Comparison of ENCODE assay signal across 15 cellular contexts in genomic region chr6:133985970-133986369, GRCh38. TPM values are rescaled to one million over a fixed set of nuclear protein-coding genes. Genes with fewer than 3 reads are reported as not detected.
DNase-seq lines count a peak whose midpoint lies in the region; ATAC-seq and TF ChIP-seq lines count a peak whose summit lies in the region.
"Had no signal": no experiment of that assay in that cellular context is flagged by ENCODE, and none has a peak within 500 bp of the region (broad histone marks: within the 10 kb centered on the region; RNA-seq: fewer than 3 reads in every experiment).

No MANE protein-coding gene starts in this region.

- peaks cover 4 to 23% of the 10 kb centered on the region in 2 donors for H3K36me3 Mint-ChIP-seq in activated T-cell treated with anti-CD3 and anti-CD28 coated beads, Interleukin-2, amount 50 U/mL, for 72 hours (ENCODE audit: insufficient read depth in 2 of 2)
- peaks cover 89% of the 10 kb centered on the region for H3K36me3 Mint-ChIP-seq in activated T-helper 17 cell treated with anti-CD3 and anti-CD28 coated beads, Interleukin-2, amount 50 U/mL, for 72 hours (ENCODE audit: low read depth)
- peaks cover 78% of the 10 kb centered on the region for H3K36me3 Mint-ChIP-seq in stimulated activated effector memory CD8-positive, alpha-beta T cell treated with anti-CD3 and anti-CD28 coated beads, Interleukin-12 subunit alpha, Interleukin-12 subunit beta, amount 100 ng/mL, for 72 hours

- H3K27me3 ChIP-seq in Loucy (ENCODE audit: insufficient read depth, low read length, poor library complexity, severe bottlenecking) = no peaks in the 10 kb centered on the region

- no peak for DNase-seq in activated T-cell treated with anti-CD3 and anti-CD28 coated beads, Interleukin-2, amount 50 U/mL, for 72 hours
- DNase-seq in activated T-cell treated with anti-CD3 and anti-CD28 coated beads, Interleukin-2, amount 50 U/mL, for 48 hours = no peak
- DNase-seq in stimulated activated effector memory CD8-positive, alpha-beta T cell treated with anti-CD3 and anti-CD28 coated beads, Interleukin-12 subunit alpha, Interleukin-12 subunit beta, amount 100 ng/mL, for 72 hours (ENCODE audit: low spot score in 2 of 2) = no peak
- DNase-seq in cerebellar nuclear complex (lab: John Stamatoyannopoulos, UW) = no peak
- DNase-seq: Calu3, MV-4-11, NCI-H1436 treated with DMSO at 0.1 percent for 48 hours, NCI-H2081, NCI-H524, SIG-M5 had no signal

- H3K4me1 ChIP-seq in Loucy (ENCODE audit: insufficient read depth, low read length, poor library complexity, severe bottlenecking) = peaks cover 49% of the 10 kb centered on the region

- peaks cover 25% of the 10 kb centered on the region for H3K4me1 Mint-ChIP-seq in activated T-cell treated with anti-CD3 and anti-CD28 coated beads, Interleukin-2, amount 50 U/mL, for 72 hours (ENCODE audit: low read depth)
- peaks cover 24% of the 10 kb centered on the region for H3K4me1 Mint-ChIP-seq in activated T-helper 17 cell treated with anti-CD3 and anti-CD28 coated beads, Interleukin-2, amount 50 U/mL, for 72 hours
- H3K4me1 Mint-ChIP-seq in stimulated activated effector memory CD8-positive, alpha-beta T cell treated with anti-CD3 and anti-CD28 coated beads, Interleukin-12 subunit alpha, Interleukin-12 subunit beta, amount 100 ng/mL, for 72 hours = peaks cover 19% of the 10 kb centered on the region

- H3K9me3 ChIP-seq in Loucy (ENCODE audit: insufficient read depth, low read depth, low read length) = no peaks in the 10 kb centered on the region

- H3K4me3 Mint-ChIP-seq in activated T-cell treated with anti-CD3 and anti-CD28 coated beads, Interleukin-2, amount 50 U/mL, for 72 hours = no peak overlapping the region
- no peak overlapping the region for H3K4me3 Mint-ChIP-seq in activated T-helper 17 cell treated with anti-CD3 and anti-CD28 coated beads, Interleukin-2, amount 50 U/mL, for 72 hours
- H3K4me3 Mint-ChIP-seq in stimulated activated effector memory CD8-positive, alpha-beta T cell treated with anti-CD3 and anti-CD28 coated beads, Interleukin-12 subunit alpha, Interleukin-12 subunit beta, amount 100 ng/mL, for 72 hours = no peak overlapping the region
- H3K4me3 Mint-ChIP-seq: CD4-positive, CD25-positive, alpha-beta regulatory T cell had no signal

- H3K9me2 ChIP-seq in Loucy (replicated peaks; ENCODE audit: low read depth, low read length) = no peaks in the 10 kb centered on the region

- H3K79me2 ChIP-seq in Loucy (ENCODE audit: insufficient read depth, low read length) = no peaks in the 10 kb centered on the region

- no peaks in the 10 kb centered on the region for H3K27me3 Mint-ChIP-seq in activated T-cell treated with anti-CD3 and anti-CD28 coated beads, Interleukin-2, amount 50 U/mL, for 72 hours (ENCODE audit: low read depth)
- H3K27me3 Mint-ChIP-seq in activated T-helper 17 cell treated with anti-CD3 and anti-CD28 coated beads, Interleukin-2, amount 50 U/mL, for 72 hours = no peaks in the 10 kb centered on the region
- H3K27me3 Mint-ChIP-seq: CD4-positive, CD25-positive, alpha-beta regulatory T cell had no signal

- H3K36me3 ChIP-seq in Loucy (ENCODE audit: insufficient read depth, low read length) = peaks cover 36% of the 10 kb centered on the region

- H3K9ac ChIP-seq in Loucy (ENCODE audit: low read depth, low read length, poor library complexity, severe bottlenecking) = no peak overlapping the region

- no peak overlapping the region for H2AFZ ChIP-seq in Loucy (ENCODE audit: low read length)

- H3K4me2 ChIP-seq in Loucy (ENCODE audit: low read depth, low read length, poor library complexity, severe bottlenecking) = peak overlapping the region; percentile 59

- TF ChIP-seq CTCF in Loucy (conservative IDR thresholded peaks at IDR 0.05; ENCODE audit: low read length) = no peak

- H3F3A ChIP-seq in Loucy (ENCODE audit: low read depth) = peaks cover 12% of the 10 kb centered on the region

- H4K20me1 ChIP-seq in Loucy (ENCODE audit: insufficient read depth, low read length, poor library complexity, severe bottlenecking) = no peaks in the 10 kb centered on the region

- no peaks in the 10 kb centered on the region for H3K9me3 Mint-ChIP-seq in activated T-cell treated with anti-CD3 and anti-CD28 coated beads, Interleukin-2, amount 50 U/mL, for 72 hours
- no peaks in the 10 kb centered on the region for H3K9me3 Mint-ChIP-seq in activated T-helper 17 cell treated with anti-CD3 and anti-CD28 coated beads, Interleukin-2, amount 50 U/mL, for 72 hours
- H3K9me3 Mint-ChIP-seq in stimulated activated effector memory CD8-positive, alpha-beta T cell treated with anti-CD3 and anti-CD28 coated beads, Interleukin-12 subunit alpha, Interleukin-12 subunit beta, amount 100 ng/mL, for 72 hours = no peaks in the 10 kb centered on the region

- ATAC-seq in activated T-cell treated with anti-CD3 and anti-CD28 coated beads, Interleukin-2, amount 50 U/mL, for 72 hours (replicated peaks in 1 of 2) = peak; percentile 72 to 74
- peak; percentile 83 for ATAC-seq in activated T-helper 17 cell treated with anti-CD3 and anti-CD28 coated beads, Interleukin-2, amount 50 U/mL, for 72 hours (replicated peaks)
- ATAC-seq in stimulated activated effector memory CD8-positive, alpha-beta T cell treated with anti-CD3 and anti-CD28 coated beads, Interleukin-12 subunit alpha, Interleukin-12 subunit beta, amount 100 ng/mL, for 72 hours = peak; percentile 93
- ATAC-seq in HG03025 (IDR thresholded peaks at IDR 0.05; ENCODE audit: low FRiP score, unreplicated experiment) (no peak), GM19397 (IDR thresholded peaks at IDR 0.05; ENCODE audit: unreplicated experiment) (no peak)

- H3K4me3 ChIP-seq in Loucy (ENCODE audit: low read length, poor library complexity, severe bottlenecking) = peak overlapping the region; percentile 8

- peak overlapping the region; percentile 77 for H3K27ac Mint-ChIP-seq in activated T-cell treated with anti-CD3 and anti-CD28 coated beads, Interleukin-2, amount 50 U/mL, for 72 hours
- H3K27ac Mint-ChIP-seq in activated T-helper 17 cell treated with anti-CD3 and anti-CD28 coated beads, Interleukin-2, amount 50 U/mL, for 72 hours = no peak overlapping the region
- H3K27ac Mint-ChIP-seq in stimulated activated effector memory CD8-positive, alpha-beta T cell treated with anti-CD3 and anti-CD28 coated beads, Interleukin-12 subunit alpha, Interleukin-12 subunit beta, amount 100 ng/mL, for 72 hours = no peak overlapping the region

RNA-seq across cellular contexts. Expression of gene TBPL1, which starts 32.9 kb away (rescaled TPM):
- 10 to 100 TPM; 32.9 to 34.7 TPM for total RNA-seq in activated T-cell treated with anti-CD3 and anti-CD28 coated beads, Interleukin-2, amount 50 U/mL, for 72 hours
- total RNA-seq in activated T-helper 17 cell treated with anti-CD3 and anti-CD28 coated beads, Interleukin-2, amount 50 U/mL, for 72 hours = 10 to 100 TPM; 14.7 to 25.8 TPM

Comparison
In these comparisons a context has a peak if more than half of its experiments do, and no peak if none do; other contexts are left out.
1. ATAC-seq: peak in activated T-cell treated with anti-CD3 and anti-CD28 coated beads, Interleukin-2, amount 50 U/mL, for 72 hours (2 of 2), activated T-helper 17 cell treated with anti-CD3 and anti-CD28 coated beads, Interleukin-2, amount 50 U/mL, for 72 hours (single experiment) and stimulated activated effector memory CD8-positive, alpha-beta T cell treated with anti-CD3 and anti-CD28 coated beads, Interleukin-12 subunit alpha, Interleukin-12 subunit beta, amount 100 ng/mL, for 72 hours (single experiment); none in HG03025 (single experiment) and GM19397 (single experiment).